ENCODE assay signal across 1 cellular context in genomic region chr14:99892406-99892805, GRCh38.
TF ChIP-seq lines count a peak whose summit lies in the region.

No MANE protein-coding gene starts in this region.

TF ChIP-seq in GM12878, 131 proteins besides CTCF, POLR2A, EP300 and RAD21 (continued from another document):
- TF ChIP-seq NR2C2 (IDR thresholded peaks at IDR 0.05; ENCODE audit: borderline replicate concordance, control insufficient read depth, insufficient read length, low read depth) (no peak), ZNF622 (IDR thresholded peaks at IDR 0.05) (no peak), BHLHE40 (IDR thresholded peaks at IDR 0.05; ENCODE audit: borderline replicate concordance in 1 of 2, low read depth in 2 of 2, low read length in 1 of 2) (no peak), NBN (IDR thresholded peaks at IDR 0.05) (no peak), CHD1 (IDR thresholded peaks at IDR 0.05; ENCODE audit: low read depth, low read length) (no peak), POU2F2 (IDR thresholded peaks at IDR 0.05; ENCODE audit: borderline replicate concordance, low read depth, low read length) (no peak), CHD4 (IDR thresholded peaks at IDR 0.05) (no peak), EED (IDR thresholded peaks at IDR 0.05; ENCODE audit: low read depth) (no peak), NR2C1 (IDR thresholded peaks at IDR 0.05) (no peak), IRF4 (IDR thresholded peaks at IDR 0.05; ENCODE audit: low read depth, low read length) (no peak)
- TF ChIP-seq, protein P1, sequence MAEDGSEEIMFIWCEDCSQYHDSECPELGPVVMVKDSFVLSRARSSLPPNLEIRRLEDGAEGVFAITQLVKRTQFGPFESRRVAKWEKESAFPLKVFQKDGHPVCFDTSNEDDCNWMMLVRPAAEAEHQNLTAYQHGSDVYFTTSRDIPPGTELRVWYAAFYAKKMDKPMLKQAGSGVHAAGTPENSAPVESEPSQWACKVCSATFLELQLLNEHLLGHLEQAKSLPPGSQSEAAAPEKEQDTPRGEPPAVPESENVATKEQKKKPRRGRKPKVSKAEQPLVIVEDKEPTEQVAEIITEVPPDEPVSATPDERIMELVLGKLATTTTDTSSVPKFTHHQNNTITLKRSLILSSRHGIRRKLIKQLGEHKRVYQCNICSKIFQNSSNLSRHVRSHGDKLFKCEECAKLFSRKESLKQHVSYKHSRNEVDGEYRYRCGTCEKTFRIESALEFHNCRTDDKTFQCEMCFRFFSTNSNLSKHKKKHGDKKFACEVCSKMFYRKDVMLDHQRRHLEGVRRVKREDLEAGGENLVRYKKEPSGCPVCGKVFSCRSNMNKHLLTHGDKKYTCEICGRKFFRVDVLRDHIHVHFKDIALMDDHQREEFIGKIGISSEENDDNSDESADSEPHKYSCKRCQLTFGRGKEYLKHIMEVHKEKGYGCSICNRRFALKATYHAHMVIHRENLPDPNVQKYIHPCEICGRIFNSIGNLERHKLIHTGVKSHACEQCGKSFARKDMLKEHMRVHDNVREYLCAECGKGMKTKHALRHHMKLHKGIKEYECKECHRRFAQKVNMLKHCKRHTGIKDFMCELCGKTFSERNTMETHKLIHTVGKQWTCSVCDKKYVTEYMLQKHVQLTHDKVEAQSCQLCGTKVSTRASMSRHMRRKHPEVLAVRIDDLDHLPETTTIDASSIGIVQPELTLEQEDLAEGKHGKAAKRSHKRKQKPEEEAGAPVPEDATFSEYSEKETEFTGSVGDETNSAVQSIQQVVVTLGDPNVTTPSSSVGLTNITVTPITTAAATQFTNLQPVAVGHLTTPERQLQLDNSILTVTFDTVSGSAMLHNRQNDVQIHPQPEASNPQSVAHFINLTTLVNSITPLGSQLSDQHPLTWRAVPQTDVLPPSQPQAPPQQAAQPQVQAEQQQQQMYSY (CRISPR knock-in tag; IDR thresholded peaks at IDR 0.05), result no peak
- TF ChIP-seq, protein P2, sequence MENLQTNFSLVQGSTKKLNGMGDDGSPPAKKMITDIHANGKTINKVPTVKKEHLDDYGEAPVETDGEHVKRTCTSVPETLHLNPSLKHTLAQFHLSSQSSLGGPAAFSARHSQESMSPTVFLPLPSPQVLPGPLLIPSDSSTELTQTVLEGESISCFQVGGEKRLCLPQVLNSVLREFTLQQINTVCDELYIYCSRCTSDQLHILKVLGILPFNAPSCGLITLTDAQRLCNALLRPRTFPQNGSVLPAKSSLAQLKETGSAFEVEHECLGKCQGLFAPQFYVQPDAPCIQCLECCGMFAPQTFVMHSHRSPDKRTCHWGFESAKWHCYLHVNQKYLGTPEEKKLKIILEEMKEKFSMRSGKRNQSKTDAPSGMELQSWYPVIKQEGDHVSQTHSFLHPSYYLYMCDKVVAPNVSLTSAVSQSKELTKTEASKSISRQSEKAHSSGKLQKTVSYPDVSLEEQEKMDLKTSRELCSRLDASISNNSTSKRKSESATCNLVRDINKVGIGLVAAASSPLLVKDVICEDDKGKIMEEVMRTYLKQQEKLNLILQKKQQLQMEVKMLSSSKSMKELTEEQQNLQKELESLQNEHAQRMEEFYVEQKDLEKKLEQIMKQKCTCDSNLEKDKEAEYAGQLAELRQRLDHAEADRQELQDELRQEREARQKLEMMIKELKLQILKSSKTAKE (IDR thresholded peaks at IDR 0.05; ENCODE audit: low read depth, poor library complexity, severe bottlenecking), result no peak
